In the genomic region with DNA sequence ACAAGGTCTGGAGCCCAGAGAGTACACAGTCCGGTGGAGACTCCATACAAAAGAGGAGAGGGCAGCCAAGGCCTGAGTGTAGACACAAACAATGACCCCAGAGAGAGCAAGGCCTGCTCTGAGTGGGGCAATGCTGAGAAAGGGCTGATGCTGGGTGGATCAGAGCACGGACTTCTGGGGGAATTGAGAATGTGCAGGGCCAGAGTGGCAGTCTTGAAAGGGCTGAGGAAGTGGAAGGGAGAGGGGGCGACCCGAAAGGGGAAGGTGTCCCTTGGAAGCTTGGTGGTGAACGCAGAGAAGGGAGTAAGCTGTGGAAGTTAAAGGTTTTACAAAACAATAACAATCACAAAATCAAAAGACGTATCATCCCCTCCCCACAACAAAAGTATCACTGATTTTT, we compare ENCODE assay signal across 21 cellular contexts. TPM values are rescaled to one million over a fixed set of nuclear protein-coding genes. Genes with fewer than 3 reads are reported as not detected.
"Had no signal": no experiment of that assay in that cellular context is flagged by ENCODE, and none has a peak within 500 bp of the region (broad histone marks: within the 10 kb centered on the region; RNA-seq: fewer than 3 reads in every experiment).

No MANE protein-coding gene starts in this region.

- H3K27ac ChIP-seq: gastrocnemius medialis, left lung, neutrophil had no signal

- DNase-seq: activated CD4-positive, alpha-beta T cell treated with anti-CD3 and anti-CD28 coated beads, Interleukin-2, amount 10 ng/mL, durations not matched to agents 7 days and 5 days; activated CD8-positive, alpha-beta memory T cell treated with anti-CD3 and anti-CD28 coated beads for 24 hours; activated naive CD4-positive, alpha-beta T cell treated with anti-CD3 and anti-CD28 coated beads for 36 hours; activated T-cell treated with anti-CD3 and anti-CD28 coated beads for 4 hours; erythroblast; gastrocnemius medialis; mammary epithelial cell; naive thymus-derived CD8-positive, alpha-beta T cell; retina; stimulated activated CD4-positive, alpha-beta T cell treated with anti-CD3 and anti-CD28 coated beads, Interleukin-4, amount 100 ng/mL, for 4 hours; stimulated activated CD8-positive, alpha-beta memory T cell treated with anti-CD3 and anti-CD28 coated beads, Interleukin-4, amount 100 ng/mL, for 48 hours; stimulated activated naive CD8-positive, alpha-beta T cell treated with anti-CD3 and anti-CD28 coated beads, Interleukin-15, Interleukin-2, amounts not matched to agents 100 U/mL and 50 U/mL, for 24 hours; T-helper 2 cell; trophoblast cell had no signal

- H3K9me3 ChIP-seq: neutrophil had no signal

- ATAC-seq: gastrocnemius medialis; left lung; naive thymus-derived CD8-positive, alpha-beta T cell; stimulated activated naive CD8-positive, alpha-beta T cell treated with anti-CD3 and anti-CD28 coated beads, Interleukin-15, Interleukin-2, amounts not matched to agents 100 U/mL and 50 U/mL, for 24 hours had no signal

- H3K9me3 Mint-ChIP-seq: activated CD4-positive, alpha-beta T cell treated with anti-CD3 and anti-CD28 coated beads, Interleukin-2, amount 10 ng/mL, durations not matched to agents 7 days and 5 days had no signal

- H3K4me1 Mint-ChIP-seq: activated CD4-positive, alpha-beta T cell treated with anti-CD3 and anti-CD28 coated beads, Interleukin-2, amount 10 ng/mL, durations not matched to agents 7 days and 5 days had no signal

- H3K36me3 ChIP-seq: gastrocnemius medialis, left lung, neutrophil had no signal

- H3K4me3 ChIP-seq: gastrocnemius medialis, left lung, skin epidermis had no signal

- H3K36me3 Mint-ChIP-seq: naive thymus-derived CD8-positive, alpha-beta T cell had no signal

- H3K27ac Mint-ChIP-seq: activated CD4-positive, alpha-beta T cell treated with anti-CD3 and anti-CD28 coated beads, Interleukin-2, amount 10 ng/mL, durations not matched to agents 7 days and 5 days; activated naive CD4-positive, alpha-beta T cell treated with anti-CD3 and anti-CD28 coated beads for 36 hours had no signal

- H3K4me3 Mint-ChIP-seq: activated CD4-positive, alpha-beta T cell treated with anti-CD3 and anti-CD28 coated beads, Interleukin-2, amount 10 ng/mL, durations not matched to agents 7 days and 5 days; activated naive CD4-positive, alpha-beta T cell treated with anti-CD3 and anti-CD28 coated beads for 36 hours; naive thymus-derived CD8-positive, alpha-beta T cell had no signal

- FAIRE-seq: astrocyte, bronchial epithelial cell, keratinocyte, TTC549 had no signal

RNA-seq across cellular contexts. Expression of a gene that starts 12.0 kb away (rescaled TPM):
- total RNA-seq: activated CD4-positive, alpha-beta T cell treated with anti-CD3 and anti-CD28 coated beads, Interleukin-2, amount 10 ng/mL, durations not matched to agents 7 days and 5 days; bronchial epithelial cell; left lung; naive thymus-derived CD8-positive, alpha-beta T cell had no signal
- polyA plus RNA-seq: keratinocyte; mammary epithelial cell; naive thymus-derived CD8-positive, alpha-beta T cell had no signal
